ENCODE assay signal across 1 cellular context in the genomic region with DNA sequence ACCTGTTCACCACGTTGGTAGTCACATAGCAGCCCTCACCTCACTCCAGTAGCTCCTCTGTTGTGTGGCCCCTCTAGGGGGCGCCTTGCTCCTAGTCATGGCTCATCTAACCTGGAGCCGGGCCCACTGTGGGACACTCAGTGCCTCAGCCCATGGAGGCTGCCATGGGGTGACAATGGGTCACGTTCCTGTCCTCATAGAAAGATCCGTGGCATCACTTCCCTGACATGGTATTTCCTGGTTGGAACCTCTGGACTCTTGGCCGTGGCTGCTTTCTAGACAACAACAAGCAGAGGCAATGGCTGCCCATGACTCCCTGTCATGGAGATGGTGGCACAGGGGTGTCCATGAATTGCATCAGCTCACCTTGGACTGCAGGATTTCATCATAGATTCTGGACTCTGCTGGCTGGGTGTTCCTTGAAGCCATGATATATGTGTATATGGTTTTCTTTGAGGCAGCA.
TF ChIP-seq lines count a peak whose summit lies in the region.

No MANE protein-coding gene starts in this region.

TF ChIP-seq in HepG2, 621 proteins besides CTCF, POLR2A, EP300 and RAD21:
- TF ChIP-seq, protein P1, sequence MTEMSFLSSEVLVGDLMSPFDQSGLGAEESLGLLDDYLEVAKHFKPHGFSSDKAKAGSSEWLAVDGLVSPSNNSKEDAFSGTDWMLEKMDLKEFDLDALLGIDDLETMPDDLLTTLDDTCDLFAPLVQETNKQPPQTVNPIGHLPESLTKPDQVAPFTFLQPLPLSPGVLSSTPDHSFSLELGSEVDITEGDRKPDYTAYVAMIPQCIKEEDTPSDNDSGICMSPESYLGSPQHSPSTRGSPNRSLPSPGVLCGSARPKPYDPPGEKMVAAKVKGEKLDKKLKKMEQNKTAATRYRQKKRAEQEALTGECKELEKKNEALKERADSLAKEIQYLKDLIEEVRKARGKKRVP (CRISPR knock-in tag; IDR thresholded peaks at IDR 0.05), result peak in 1 of 2 experiments; percentile 78; a peak in 2 of 4 replicates
- TF ChIP-seq TAF1 (CRISPR knock-in tag; IDR thresholded peaks at IDR 0.05) (no peak), CEBPB (IDR thresholded peaks at IDR 0.05; ENCODE audit: borderline replicate concordance, low read depth, low read length) (peak; percentile 49; the same call in 1 of the 2 replicates)
TF ChIP-seq in HepG2: peak in this region for 2.
